Comparison of ENCODE assay signal across 1 cellular context in genomic region chr10:108597657-108598319, GRCh38.
TF ChIP-seq lines count a peak whose summit lies in the region.

No MANE protein-coding gene starts in this region.

TF ChIP-seq in WTC11, 78 proteins besides CTCF, POLR2A, EP300 and RAD21 (continued from another document):
- TF ChIP-seq, protein P1, sequence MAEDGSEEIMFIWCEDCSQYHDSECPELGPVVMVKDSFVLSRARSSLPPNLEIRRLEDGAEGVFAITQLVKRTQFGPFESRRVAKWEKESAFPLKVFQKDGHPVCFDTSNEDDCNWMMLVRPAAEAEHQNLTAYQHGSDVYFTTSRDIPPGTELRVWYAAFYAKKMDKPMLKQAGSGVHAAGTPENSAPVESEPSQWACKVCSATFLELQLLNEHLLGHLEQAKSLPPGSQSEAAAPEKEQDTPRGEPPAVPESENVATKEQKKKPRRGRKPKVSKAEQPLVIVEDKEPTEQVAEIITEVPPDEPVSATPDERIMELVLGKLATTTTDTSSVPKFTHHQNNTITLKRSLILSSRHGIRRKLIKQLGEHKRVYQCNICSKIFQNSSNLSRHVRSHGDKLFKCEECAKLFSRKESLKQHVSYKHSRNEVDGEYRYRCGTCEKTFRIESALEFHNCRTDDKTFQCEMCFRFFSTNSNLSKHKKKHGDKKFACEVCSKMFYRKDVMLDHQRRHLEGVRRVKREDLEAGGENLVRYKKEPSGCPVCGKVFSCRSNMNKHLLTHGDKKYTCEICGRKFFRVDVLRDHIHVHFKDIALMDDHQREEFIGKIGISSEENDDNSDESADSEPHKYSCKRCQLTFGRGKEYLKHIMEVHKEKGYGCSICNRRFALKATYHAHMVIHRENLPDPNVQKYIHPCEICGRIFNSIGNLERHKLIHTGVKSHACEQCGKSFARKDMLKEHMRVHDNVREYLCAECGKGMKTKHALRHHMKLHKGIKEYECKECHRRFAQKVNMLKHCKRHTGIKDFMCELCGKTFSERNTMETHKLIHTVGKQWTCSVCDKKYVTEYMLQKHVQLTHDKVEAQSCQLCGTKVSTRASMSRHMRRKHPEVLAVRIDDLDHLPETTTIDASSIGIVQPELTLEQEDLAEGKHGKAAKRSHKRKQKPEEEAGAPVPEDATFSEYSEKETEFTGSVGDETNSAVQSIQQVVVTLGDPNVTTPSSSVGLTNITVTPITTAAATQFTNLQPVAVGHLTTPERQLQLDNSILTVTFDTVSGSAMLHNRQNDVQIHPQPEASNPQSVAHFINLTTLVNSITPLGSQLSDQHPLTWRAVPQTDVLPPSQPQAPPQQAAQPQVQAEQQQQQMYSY (CRISPR knock-in tag; IDR thresholded peaks at IDR 0.05): no peak
- TF ChIP-seq AR (CRISPR knock-in tag; IDR thresholded peaks at IDR 0.05) (no peak), ESRRA (CRISPR knock-in tag; IDR thresholded peaks at IDR 0.05; ENCODE audit: borderline replicate concordance) (no peak), EMX1 (CRISPR knock-in tag; IDR thresholded peaks at IDR 0.05) (no peak)
- TF ChIP-seq, protein P2, sequence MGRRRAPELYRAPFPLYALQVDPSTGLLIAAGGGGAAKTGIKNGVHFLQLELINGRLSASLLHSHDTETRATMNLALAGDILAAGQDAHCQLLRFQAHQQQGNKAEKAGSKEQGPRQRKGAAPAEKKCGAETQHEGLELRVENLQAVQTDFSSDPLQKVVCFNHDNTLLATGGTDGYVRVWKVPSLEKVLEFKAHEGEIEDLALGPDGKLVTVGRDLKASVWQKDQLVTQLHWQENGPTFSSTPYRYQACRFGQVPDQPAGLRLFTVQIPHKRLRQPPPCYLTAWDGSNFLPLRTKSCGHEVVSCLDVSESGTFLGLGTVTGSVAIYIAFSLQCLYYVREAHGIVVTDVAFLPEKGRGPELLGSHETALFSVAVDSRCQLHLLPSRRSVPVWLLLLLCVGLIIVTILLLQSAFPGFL (CRISPR knock-in tag; IDR thresholded peaks at IDR 0.05; ENCODE audit: borderline replicate concordance): no peak
- TF ChIP-seq, protein P3, sequence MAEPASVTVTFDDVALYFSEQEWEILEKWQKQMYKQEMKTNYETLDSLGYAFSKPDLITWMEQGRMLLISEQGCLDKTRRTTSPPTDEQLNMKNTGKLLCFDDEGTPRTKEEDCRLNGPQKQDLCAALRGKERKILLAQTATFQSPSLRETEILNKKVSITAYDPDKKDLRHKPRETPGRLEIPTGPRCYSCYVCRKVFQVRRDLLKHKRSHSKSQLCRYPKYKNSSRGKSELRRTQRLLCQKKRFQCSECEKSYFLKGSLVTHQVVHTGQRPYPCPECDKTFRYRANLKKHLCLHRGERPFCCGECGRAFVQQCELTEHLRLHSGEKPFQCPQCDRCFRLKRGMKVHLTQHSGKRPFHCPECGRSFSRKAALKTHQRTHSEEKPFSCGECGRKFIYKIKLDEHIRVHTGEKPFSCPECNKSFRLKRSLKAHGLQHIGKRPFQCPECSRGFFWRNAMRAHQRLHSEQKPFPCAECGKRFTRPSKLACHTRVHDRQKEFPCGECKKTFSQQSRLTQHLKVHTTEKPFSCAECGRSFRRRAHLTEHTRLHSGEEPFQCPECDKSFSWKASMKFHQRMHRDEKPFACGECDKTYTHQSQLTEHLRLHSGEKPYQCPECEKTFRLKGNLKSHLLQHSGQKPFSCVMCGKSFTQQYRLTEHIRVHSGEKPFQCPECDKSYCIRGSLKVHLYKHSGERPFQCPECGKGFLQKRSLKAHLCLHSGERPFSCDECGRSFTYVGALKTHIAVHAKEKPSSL (CRISPR knock-in tag; conservative IDR thresholded peaks at IDR 0.05): no peak
